ENCODE assay signal across 1 cellular context in the genomic region with DNA sequence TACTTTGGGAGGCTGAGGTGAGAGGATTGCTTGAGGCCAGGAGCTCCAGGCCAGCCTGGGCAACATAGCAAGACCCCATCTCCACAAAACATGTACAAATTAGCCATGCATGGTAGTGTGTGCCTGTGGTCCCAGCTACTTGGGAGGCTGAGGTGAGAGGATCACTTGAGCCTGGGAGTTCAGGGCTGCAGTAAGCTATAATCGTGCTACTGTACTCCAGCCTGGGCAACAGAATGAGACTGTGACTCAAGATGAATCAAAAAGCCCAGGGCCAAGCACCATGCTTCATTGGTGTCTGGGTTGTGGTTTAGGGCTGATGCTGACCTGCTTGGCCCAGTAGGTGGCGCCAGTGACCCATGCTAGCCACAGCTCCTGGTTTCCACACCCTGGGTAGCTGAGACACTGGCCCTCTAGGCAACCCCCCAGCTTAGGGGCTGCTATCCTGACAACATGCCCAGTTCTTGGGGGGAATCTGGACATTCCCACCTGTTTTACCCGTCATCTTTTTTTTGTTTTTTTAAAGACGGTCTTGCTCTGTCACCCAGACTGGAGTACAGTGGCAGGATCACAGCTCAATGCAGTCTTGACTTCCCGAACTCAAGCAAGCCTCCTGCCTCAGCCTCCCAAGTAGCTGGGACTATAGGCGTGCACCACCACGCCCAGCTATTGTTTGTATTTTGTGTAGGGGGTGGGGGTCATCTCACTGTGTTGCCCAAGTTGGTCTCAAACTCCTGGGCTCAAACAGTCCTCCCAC.
A peak's percentile ranks its signal among the peaks of the same experiment; 100 is the strongest.
TF ChIP-seq lines count a peak whose summit lies in the region.

No MANE protein-coding gene starts in this region.

TF ChIP-seq in K562, 482 proteins besides CTCF, POLR2A, EP300 and RAD21 (continued from another document):
- TF ChIP-seq NEUROD1 (IDR thresholded peaks at IDR 0.05; ENCODE audit: borderline replicate concordance, low read depth, low read length, partially characterized antibody) (no peak), RFX5 (IDR thresholded peaks at IDR 0.05; ENCODE audit: low read depth, low read length) (no peak), ATF7 (IDR thresholded peaks at IDR 0.05) (0 out of 2 replicates have a peak, but pooled peaks have one; percentile 24), ZNF75A (CRISPR knock-in tag; IDR thresholded peaks at IDR 0.05) (no peak), NUFIP1 (IDR thresholded peaks at IDR 0.05; ENCODE audit: partially characterized antibody) (no peak), POLR3A (IDR thresholded peaks at IDR 0.05; ENCODE audit: borderline replicate concordance, extremely low read depth, insufficient read depth, insufficient read length) (no peak), HMG20A (CRISPR knock-in tag; conservative IDR thresholded peaks at IDR 0.05) (no peak), ARID2 (IDR thresholded peaks at IDR 0.05) (peak; percentile 90), CTBP1 (IDR thresholded peaks at IDR 0.05; ENCODE audit: borderline replicate concordance) (0 out of 2 replicates have a peak, but pooled peaks have one; percentile 39), XRCC5 (IDR thresholded peaks at IDR 0.05; ENCODE audit: low read depth, low read length) (0 out of 2 replicates have a peak, but pooled peaks have one; percentile 35), RBM25 (IDR thresholded peaks at IDR 0.05; ENCODE audit: low read depth, low read length, severe bottlenecking) (peak; percentile 56), SMARCA4 (IDR thresholded peaks at IDR 0.05) (no peak), TBP (optimal IDR thresholded peaks at IDR 0.05; ENCODE audit: low read depth, low read length) (no peak), CEBPB (tag; IDR thresholded peaks at IDR 0.05) (0 out of 2 replicates have a peak, but pooled peaks have one; percentile 12), PTTG1 (tag; IDR thresholded peaks at IDR 0.05; ENCODE audit: low read depth) (no peak), JUND (IDR thresholded peaks at IDR 0.05; ENCODE audit: borderline replicate concordance, low read depth, low read length) (0 out of 2 replicates have a peak, but pooled peaks have one; percentile 7), JUND (tag; IDR thresholded peaks at IDR 0.05; ENCODE audit: borderline replicate concordance, low read depth, low read length) (no peak; the same call in 2 of the 3 replicates), MEIS2 (IDR thresholded peaks at IDR 0.05; ENCODE audit: partially characterized antibody) (no peak), HCFC1 (IDR thresholded peaks at IDR 0.05; ENCODE audit: low read depth, low read length) (no peak), KAT8 (IDR thresholded peaks at IDR 0.05; ENCODE audit: low read depth) (no peak), SIN3A (IDR thresholded peaks at IDR 0.05; ENCODE audit: borderline replicate concordance in 2 of 2, control insufficient read depth in 1 of 2, low read depth in 2 of 2, low read length in 2 of 2) (no peak), WHSC1 (IDR thresholded peaks at IDR 0.05; ENCODE audit: low read length) (no peak), BCOR (IDR thresholded peaks at IDR 0.05) (peak; percentile 60), GABPB1 (CRISPR knock-in tag; IDR thresholded peaks at IDR 0.05) (no peak), STAG1 (CRISPR knock-in tag; IDR thresholded peaks at IDR 0.05; ENCODE audit: borderline replicate concordance) (peak; percentile 90; the same call in 1 of the 2 replicates), ZNF561 (CRISPR knock-in tag; conservative IDR thresholded peaks at IDR 0.05) (no peak), CBX5 (IDR thresholded peaks at IDR 0.05; ENCODE audit: borderline replicate concordance, low read depth) (no peak), SMC3 (conservative IDR thresholded peaks at IDR 0.05; ENCODE audit: insufficient read depth, low read depth, low read length) (peak; percentile 98)
- TF ChIP-seq, protein P1, sequence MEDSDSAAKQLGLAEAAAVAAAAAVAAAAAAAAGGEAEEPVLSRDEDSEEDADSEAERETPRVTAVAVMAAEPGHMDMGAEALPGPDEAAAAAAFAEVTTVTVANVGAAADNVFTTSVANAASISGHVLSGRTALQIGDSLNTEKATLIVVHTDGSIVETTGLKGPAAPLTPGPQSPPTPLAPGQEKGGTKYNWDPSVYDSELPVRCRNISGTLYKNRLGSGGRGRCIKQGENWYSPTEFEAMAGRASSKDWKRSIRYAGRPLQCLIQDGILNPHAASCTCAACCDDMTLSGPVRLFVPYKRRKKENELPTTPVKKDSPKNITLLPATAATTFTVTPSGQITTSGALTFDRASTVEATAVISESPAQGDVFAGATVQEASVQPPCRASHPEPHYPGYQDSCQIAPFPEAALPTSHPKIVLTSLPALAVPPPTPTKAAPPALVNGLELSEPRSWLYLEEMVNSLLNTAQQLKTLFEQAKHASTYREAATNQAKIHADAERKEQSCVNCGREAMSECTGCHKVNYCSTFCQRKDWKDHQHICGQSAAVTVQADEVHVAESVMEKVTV (CRISPR knock-in tag; IDR thresholded peaks at IDR 0.05) = peak; percentile 90
- TF ChIP-seq, protein P2, sequence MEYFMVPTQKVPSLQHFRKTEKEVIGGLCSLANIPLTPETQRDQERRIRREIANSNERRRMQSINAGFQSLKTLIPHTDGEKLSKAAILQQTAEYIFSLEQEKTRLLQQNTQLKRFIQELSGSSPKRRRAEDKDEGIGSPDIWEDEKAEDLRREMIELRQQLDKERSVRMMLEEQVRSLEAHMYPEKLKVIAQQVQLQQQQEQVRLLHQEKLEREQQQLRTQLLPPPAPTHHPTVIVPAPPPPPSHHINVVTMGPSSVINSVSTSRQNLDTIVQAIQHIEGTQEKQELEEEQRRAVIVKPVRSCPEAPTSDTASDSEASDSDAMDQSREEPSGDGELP (CRISPR knock-in tag; IDR thresholded peaks at IDR 0.05; ENCODE audit: borderline replicate concordance) = peak; percentile 57; the same call in 1 of the 2 replicates
- TF ChIP-seq, protein P3, sequence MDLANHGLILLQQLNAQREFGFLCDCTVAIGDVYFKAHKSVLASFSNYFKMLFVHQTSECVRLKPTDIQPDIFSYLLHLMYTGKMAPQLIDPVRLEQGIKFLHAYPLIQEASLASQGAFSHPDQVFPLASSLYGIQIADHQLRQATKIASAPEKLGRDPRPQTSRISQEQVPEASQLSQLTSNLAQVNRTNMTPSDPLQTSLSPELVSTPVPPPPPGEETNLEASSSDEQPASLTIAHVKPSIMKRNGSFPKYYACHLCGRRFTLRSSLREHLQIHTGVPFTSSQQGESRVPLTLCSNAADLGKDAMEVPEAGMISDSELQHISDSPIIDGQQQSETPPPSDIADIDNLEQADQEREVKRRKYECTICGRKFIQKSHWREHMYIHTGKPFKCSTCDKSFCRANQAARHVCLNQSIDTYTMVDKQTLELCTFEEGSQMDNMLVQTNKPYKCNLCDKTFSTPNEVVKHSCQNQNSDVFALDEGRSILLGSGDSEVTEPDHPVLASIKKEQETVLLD (IDR thresholded peaks at IDR 0.05) = no peak
